Comparison of ENCODE assay signal across 21 cellular contexts in genomic region chr9:80784647-80785046, GRCh38.
"Had no signal": no experiment of that assay in that cellular context is flagged by ENCODE, and none has a peak within 500 bp of the region (broad histone marks: within the 10 kb centered on the region; RNA-seq: fewer than 3 reads in every experiment).

No MANE protein-coding gene starts in this region.

- DNase-seq: KBM-7, MG63, NCI-H1092, NCI-H1105 treated with DMSO at 0.1 percent for 48 hours, NCI-H1417 treated with DMSO at 0.1 percent for 48 hours, NCI-H146, NCI-H187, NCI-H2029, NCI-H2081 treated with DMSO at 0.1 percent for 48 hours, NCI-H2171, NCI-H226, NCI-H446, NCI-H510A, NCI-H524 treated with DMSO at 0.1 percent for 48 hours, NCI-H69, NCI-H774, Right ventricle myocardium superior, RPMI8226, SIG-M5 had no signal

- H3K4me3 ChIP-seq: MG63, SJSA1, SK-N-MC had no signal
